ENCODE assay signal across 9 cellular contexts in the genomic region with DNA sequence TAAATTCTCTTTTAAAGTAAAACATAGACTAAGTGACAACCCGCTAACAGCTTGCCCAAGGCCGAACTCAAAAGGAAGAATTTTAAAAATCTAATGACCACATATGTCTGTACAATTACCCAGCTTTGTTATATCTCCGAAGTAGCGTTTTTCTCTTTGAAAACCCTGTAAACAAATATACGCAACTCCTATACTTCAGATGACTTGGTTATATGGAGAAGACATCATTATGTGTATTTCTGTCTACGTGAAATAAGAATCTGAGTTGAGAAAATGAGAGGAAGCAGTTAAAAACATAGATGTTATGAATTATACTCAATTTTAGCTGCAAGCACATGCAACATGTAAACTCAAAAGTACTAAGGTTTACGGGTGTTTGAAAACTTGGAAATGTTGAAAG. TPM values are rescaled to one million over a fixed set of nuclear protein-coding genes. Genes with fewer than 3 reads are reported as not detected.
DNase-seq lines count a peak whose midpoint lies in the region; ATAC-seq and TF ChIP-seq lines count a peak whose summit lies in the region.
"Had no signal": no experiment of that assay in that cellular context is flagged by ENCODE, and none has a peak within 500 bp of the region (broad histone marks: within the 10 kb centered on the region; RNA-seq: fewer than 3 reads in every experiment).

No MANE protein-coding gene starts in this region.

- no peak overlapping the region for H3K4me3 Mint-ChIP-seq in activated T-helper 2 cell treated with anti-CD3 and anti-CD28 coated beads, Interferon-gamma antibody, Interleukin-2, Interleukin-4, amounts not matched to agents 10 μg/mL and 5 μg/mL and 100 μg/mL, durations not matched to agents 14 hours and 24 hours and 36 hours (ENCODE audit: low read depth)

- no peak overlapping the region for H3K27ac Mint-ChIP-seq in activated T-helper 2 cell treated with anti-CD3 and anti-CD28 coated beads, Interferon-gamma antibody, Interleukin-2, Interleukin-4, amounts not matched to agents 10 μg/mL and 5 μg/mL and 100 μg/mL, durations not matched to agents 14 hours and 24 hours and 36 hours

- H3K27ac ChIP-seq in breast epithelium, result peak overlapping the region; percentile 91 to 92
- H3K27ac ChIP-seq in right lobe of liver, result peak overlapping the region in 2 of 3 donors; percentile 34 to 53
- peak overlapping the region; percentile 44 for H3K27ac ChIP-seq in temporal lobe (ENCODE audit: low read depth, low read length)

- no peak for ATAC-seq in right lobe of liver
- ATAC-seq in stimulated activated naive CD8-positive, alpha-beta T cell treated with anti-CD3 and anti-CD28 coated beads, Interleukin-15, Interleukin-2, amounts not matched to agents 100 U/mL and 50 U/mL, for 24 hours, result no peak

- DNase-seq in NCI-H146 treated with DMSO at 0.1 percent for 48 hours (lab: John Stamatoyannopoulos, UW; ENCODE audit: unreplicated experiment) (peak; percentile 10), NCI-H146 (lab: John Stamatoyannopoulos, UW) (no peak), breast epithelium (ENCODE audit: low spot score in 2 of 2) (no peak), right lobe of liver (no peak)
- no peak for DNase-seq in activated CD4-positive, alpha-beta T cell treated with anti-CD3 and anti-CD28 coated beads, Interleukin-2, amount 50 U/mL, for 1 hour
- no peak for DNase-seq in stimulated activated naive CD8-positive, alpha-beta T cell treated with anti-CD3 and anti-CD28 coated beads, Interleukin-15, Interleukin-2, amounts not matched to agents 100 U/mL and 50 U/mL, for 24 hours
- no peak for DNase-seq in activated T-helper 2 cell treated with anti-CD3 and anti-CD28 coated beads, Interferon-gamma antibody, Interleukin-2, Interleukin-4, amounts not matched to agents 10 μg/mL and 5 μg/mL and 100 μg/mL, durations not matched to agents 14 hours and 24 hours and 36 hours (ENCODE audit: low spot score)
- DNase-seq: activated CD4-positive, alpha-beta T cell treated with anti-CD3 and anti-CD28 coated beads for 1 hour had no signal

- no peaks in the 10 kb centered on the region for H3K9me3 Mint-ChIP-seq in activated T-helper 2 cell treated with anti-CD3 and anti-CD28 coated beads, Interferon-gamma antibody, Interleukin-2, Interleukin-4, amounts not matched to agents 10 μg/mL and 5 μg/mL and 100 μg/mL, durations not matched to agents 14 hours and 24 hours and 36 hours

- TF ChIP-seq POLR2A in breast epithelium (IDR thresholded peaks at IDR 0.05) (no peak), right lobe of liver (IDR thresholded peaks at IDR 0.05) (no peak)

- H3K9me3 ChIP-seq in breast epithelium, result no peaks in the 10 kb centered on the region
- no peaks in the 10 kb centered on the region for H3K9me3 ChIP-seq in right lobe of liver

- H3K4me3 ChIP-seq in breast epithelium, result peak overlapping the region; percentile 56 to 90 (median 79)
- peak overlapping the region; percentile 32 to 67 (median 52) for H3K4me3 ChIP-seq in right lobe of liver

- H3K4me1 Mint-ChIP-seq in activated T-helper 2 cell treated with anti-CD3 and anti-CD28 coated beads, Interferon-gamma antibody, Interleukin-2, Interleukin-4, amounts not matched to agents 10 μg/mL and 5 μg/mL and 100 μg/mL, durations not matched to agents 14 hours and 24 hours and 36 hours (ENCODE audit: low read depth), result peaks cover 5% of the 10 kb centered on the region

- intact Hi-C loops in breast epithelium (cut with DNase I; ENCODE audit: low total_unique reads), result no loop called here
- intact Hi-C loops in right lobe of liver (cut with DNase I), result no loop called here
- intact Hi-C loops in activated T-helper 2 cell treated with anti-CD3 and anti-CD28 coated beads, Interferon-gamma antibody, Interleukin-2, Interleukin-4, amounts not matched to agents 10 μg/mL and 5 μg/mL and 100 μg/mL, durations not matched to agents 14 hours and 24 hours and 36 hours (cut with micrococcal nuclease), result no loop called here

- H3K27me3 ChIP-seq in breast epithelium, result no peaks in the 10 kb centered on the region
- no peaks in the 10 kb centered on the region for H3K27me3 ChIP-seq in right lobe of liver

- peaks cover 32% of the 10 kb centered on the region for H3K27me3 Mint-ChIP-seq in activated T-helper 2 cell treated with anti-CD3 and anti-CD28 coated beads, Interferon-gamma antibody, Interleukin-2, Interleukin-4, amounts not matched to agents 10 μg/mL and 5 μg/mL and 100 μg/mL, durations not matched to agents 14 hours and 24 hours and 36 hours (ENCODE audit: low read depth)

- TF ChIP-seq CTCF in breast epithelium (IDR thresholded peaks at IDR 0.05), result no peak
- no peak for TF ChIP-seq CTCF in right lobe of liver (IDR thresholded peaks at IDR 0.05)

- H3K36me3 ChIP-seq in breast epithelium, result no peaks in the 10 kb centered on the region
- H3K36me3 ChIP-seq in right lobe of liver, result no peaks in the 10 kb centered on the region

- no peaks in the 10 kb centered on the region for H3K4me1 ChIP-seq in breast epithelium
- H3K4me1 ChIP-seq in right lobe of liver, result peaks cover 0 to 22% (median 0%) of the 10 kb centered on the region in 4 donors

- H3K36me3 Mint-ChIP-seq in activated T-helper 2 cell treated with anti-CD3 and anti-CD28 coated beads, Interferon-gamma antibody, Interleukin-2, Interleukin-4, amounts not matched to agents 10 μg/mL and 5 μg/mL and 100 μg/mL, durations not matched to agents 14 hours and 24 hours and 36 hours (ENCODE audit: low read depth), result no peaks in the 10 kb centered on the region

- WGBS in right lobe of liver (ENCODE audit: insufficient coverage, low coverage, low lambda C conversion rate, missing lambda C conversion rate), result 13% methylated on average over 7 of the region's 7 CpGs

RNA-seq across cellular contexts. Expression of gene PBX1, which starts 2.0 kb away (rescaled TPM):
- 100 to 1,000 TPM in 1 of 3 donors, 10 to 100 TPM in 2; 64.5 to 126 (median 95.4) TPM for total RNA-seq in breast epithelium
- 1 to 10 TPM; 3.1 to 7.9 (median 6.9) TPM for total RNA-seq in right lobe of liver
- 238 TPM for total RNA-seq in temporal lobe
- not detected in 2 replicates for total RNA-seq in activated T-helper 2 cell treated with anti-CD3 and anti-CD28 coated beads, Interferon-gamma antibody, Interleukin-2, Interleukin-4, amounts not matched to agents 10 μg/mL and 5 μg/mL and 100 μg/mL, durations not matched to agents 14 hours and 24 hours and 36 hours

Comparison
In these comparisons a context has a peak if more than half of its experiments do, and no peak if none do; other contexts are left out.
1. RNA of gene PBX1, which starts 2.0 kb away (total RNA-seq): 238 TPM in temporal lobe (single experiment) and 64.5 to 126 TPM in breast epithelium; 3.1 to 7.9 TPM in right lobe of liver and not detected in activated T-helper 2 cell treated with anti-CD3 and anti-CD28 coated beads, Interferon-gamma antibody, Interleukin-2, Interleukin-4, amounts not matched to agents 10 μg/mL and 5 μg/mL and 100 μg/mL, durations not matched to agents 14 hours and 24 hours and 36 hours; every median in the first group is over 4 times any median in the second.
2. Peak in every context shown above with its lines, with median percentiles within 50 percentile points of each other: H3K27ac ChIP-seq.